30 cellular contexts compared by ENCODE assay signal in genomic region chr2:101409699-101410098, GRCh38. TPM values are rescaled to one million over a fixed set of nuclear protein-coding genes. Genes with fewer than 3 reads are reported as not detected.
"Had no signal": no experiment of that assay in that cellular context is flagged by ENCODE, and none has a peak within 500 bp of the region (broad histone marks: within the 10 kb centered on the region; RNA-seq: fewer than 3 reads in every experiment).

No MANE protein-coding gene starts in this region.

- H3K4me1 ChIP-seq: ascending aorta, colonic mucosa, parathyroid adenoma, psoas muscle, suprapubic skin, tibial artery had no signal

- H3K27ac ChIP-seq: ascending aorta, cardiac muscle cell, colonic mucosa, heart left ventricle, parathyroid adenoma, psoas muscle, suprapubic skin, tibial artery, VCaP had no signal

- H3K27me3 Mint-ChIP-seq: activated naive CD8-positive, alpha-beta T cell treated with anti-CD3 and anti-CD28 coated beads, Interleukin-2, amount 10 ng/mL, durations not matched to agents 7 days and 5 days had no signal

- H3K36me3 Mint-ChIP-seq: activated naive CD4-positive, alpha-beta T cell treated with anti-CD3 and anti-CD28 coated beads, Interleukin-2, amount 10 ng/mL, durations not matched to agents 7 days and 5 days; activated naive CD8-positive, alpha-beta T cell treated with anti-CD3 and anti-CD28 coated beads, Interleukin-2, amount 10 ng/mL, durations not matched to agents 7 days and 5 days; brain; memory B cell had no signal

- H3K4me3 ChIP-seq: ascending aorta, cardiac muscle cell, colonic mucosa, heart left ventricle, psoas muscle, suprapubic skin, tibial artery had no signal

- H3K9me3 Mint-ChIP-seq: activated naive CD4-positive, alpha-beta T cell treated with anti-CD3 and anti-CD28 coated beads, Interleukin-2, amount 10 ng/mL, durations not matched to agents 7 days and 5 days; activated naive CD8-positive, alpha-beta T cell treated with anti-CD3 and anti-CD28 coated beads, Interleukin-2, amount 10 ng/mL, durations not matched to agents 7 days and 5 days; memory B cell had no signal

- H2AFZ ChIP-seq: parathyroid adenoma had no signal

- H3K27ac Mint-ChIP-seq: activated naive CD4-positive, alpha-beta T cell treated with anti-CD3 and anti-CD28 coated beads, Interleukin-2, amount 10 ng/mL, durations not matched to agents 7 days and 5 days; activated naive CD8-positive, alpha-beta T cell treated with anti-CD3 and anti-CD28 coated beads, Interleukin-2, amount 10 ng/mL, durations not matched to agents 7 days and 5 days; memory B cell; naive thymus-derived CD4-positive, alpha-beta T cell had no signal

- H3K4me1 Mint-ChIP-seq: naive thymus-derived CD4-positive, alpha-beta T cell had no signal

- H3K79me2 ChIP-seq: parathyroid adenoma had no signal

- H3K4me3 Mint-ChIP-seq: activated naive CD4-positive, alpha-beta T cell treated with anti-CD3 and anti-CD28 coated beads, Interleukin-2, amount 10 ng/mL, durations not matched to agents 7 days and 5 days; activated naive CD8-positive, alpha-beta T cell treated with anti-CD3 and anti-CD28 coated beads, Interleukin-2, amount 10 ng/mL, durations not matched to agents 7 days and 5 days; brain; memory B cell; naive thymus-derived CD4-positive, alpha-beta T cell; neural crest cell had no signal

- H3K27me3 ChIP-seq: ascending aorta, cardiac muscle cell, colonic mucosa, heart left ventricle, suprapubic skin, tibial artery had no signal

- H3K36me3 ChIP-seq: ascending aorta, cardiac muscle cell, colonic mucosa, heart left ventricle, suprapubic skin, tibial artery had no signal

- H3K9me3 ChIP-seq: ascending aorta, colonic mucosa, heart left ventricle, psoas muscle, suprapubic skin, tibial artery had no signal

- DNase-seq: activated CD4-positive, alpha-beta T cell treated with anti-CD3 and anti-CD28 coated beads for 48 hours; activated CD4-positive, alpha-beta T cell treated with anti-CD3 and anti-CD28 coated beads, Interleukin-2, amount 50 U/mL, for 48 hours; activated CD8-positive, alpha-beta memory T cell treated with anti-CD3 and anti-CD28 coated beads for 24 hours; activated gamma-delta T cell; activated naive CD4-positive, alpha-beta T cell treated with anti-CD3 and anti-CD28 coated beads, Interleukin-2, amount 10 ng/mL, durations not matched to agents 7 days and 5 days; activated naive CD8-positive, alpha-beta T cell treated with anti-CD3 and anti-CD28 coated beads, Interleukin-2, amount 10 ng/mL, durations not matched to agents 7 days and 5 days; cerebellar nuclear complex; colonic mucosa; effector CD8-positive, alpha-beta T cell; foreskin fibroblast; heart left ventricle; hypothalamus; midbrain; naive thymus-derived CD4-positive, alpha-beta T cell; occipital lobe; psoas muscle; stimulated activated CD4-positive, alpha-beta T cell treated with anti-CD3 and anti-CD28 coated beads, Interleukin-15, amount 100 ng/mL, for 24 hours; stimulated activated CD4-positive, alpha-beta T cell treated with anti-CD3 and anti-CD28 coated beads, Interleukin-2, amount 100 ng/mL, for 24 hours; stimulated activated naive CD4-positive, alpha-beta T cell; tibial artery had no signal

- H3K9ac ChIP-seq: parathyroid adenoma had no signal

- ATAC-seq: activated CD4-positive, CD25-positive, alpha-beta regulatory T cell treated with anti-CD3 and anti-CD28 coated beads, Interleukin-2, amount 50 U/mL, for 24 hours; psoas muscle had no signal

RNA-seq across cellular contexts. Expression of gene CREG2, which starts 22.4 kb away (rescaled TPM):
- total RNA-seq: activated naive CD8-positive, alpha-beta T cell treated with anti-CD3 and anti-CD28 coated beads, Interleukin-2, amount 10 ng/mL, durations not matched to agents 7 days and 5 days; ascending aorta; lower leg skin had no signal
- polyA plus RNA-seq: heart left ventricle; naive thymus-derived CD4-positive, alpha-beta T cell had no signal
